In the genomic region with DNA sequence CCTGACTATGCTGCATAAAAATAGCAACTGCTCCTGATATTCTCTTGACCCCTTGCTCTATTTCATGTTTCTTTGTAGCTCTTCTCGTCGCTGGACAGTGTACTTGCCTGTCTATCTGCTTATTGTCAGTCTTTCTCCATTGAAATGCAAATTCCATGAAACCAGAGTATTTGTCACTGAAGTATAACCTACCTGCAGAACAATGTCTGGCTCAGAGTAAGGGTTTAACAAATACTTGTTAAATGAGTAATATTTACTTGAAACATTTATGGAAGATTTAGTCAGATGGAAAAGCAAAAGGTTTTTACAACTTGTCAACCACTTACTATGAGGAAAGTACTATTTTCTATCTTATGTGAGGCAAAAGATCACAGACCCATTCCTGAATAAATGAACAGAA, we compare ENCODE assay signal across 23 cellular contexts. TPM values are rescaled to one million over a fixed set of nuclear protein-coding genes. Genes with fewer than 3 reads are reported as not detected.
DNase-seq lines count a peak whose midpoint lies in the region; ATAC-seq and TF ChIP-seq lines count a peak whose summit lies in the region.
"Had no signal": no experiment of that assay in that cellular context is flagged by ENCODE, and none has a peak within 500 bp of the region (broad histone marks: within the 10 kb centered on the region; RNA-seq: fewer than 3 reads in every experiment).

No MANE protein-coding gene starts in this region.

- H3K4me3 ChIP-seq in mammary epithelial cell (replicated peaks in 1 of 3; ENCODE audit: insufficient read depth in 1 of 3, low read depth in 2 of 3, low read length in 3 of 3) = no peak overlapping the region
- no peak overlapping the region for H3K4me3 ChIP-seq in fibroblast of mammary gland (ENCODE audit: control insufficient read depth, low read depth, low read length)
- H3K4me3 ChIP-seq: gastrocnemius medialis, GM23338, left lung, neural progenitor cell had no signal

- dilution Hi-C loops in mammary epithelial cell (cut with HindIII; ENCODE audit: low sequenced_read_pairs) = no loop called here

- H3K79me2 ChIP-seq in mammary epithelial cell (ENCODE audit: insufficient read depth, low read length) = no peaks in the 10 kb centered on the region

- no peaks in the 10 kb centered on the region for H3K36me3 Mint-ChIP-seq in MCF 10A (ENCODE audit: insufficient read depth, unreplicated experiment)
- H3K36me3 Mint-ChIP-seq: activated naive CD4-positive, alpha-beta T cell treated with anti-CD3 and anti-CD28 coated beads, Interleukin-2, amount 50 U/mL, for 72 hours; neural progenitor cell; T-cell had no signal

- no peaks in the 10 kb centered on the region for H3K9me3 ChIP-seq in mammary epithelial cell (replicated peaks; ENCODE audit: insufficient read depth, low read length)
- H3K9me3 ChIP-seq: gastrocnemius medialis, left lung had no signal

- no peaks in the 10 kb centered on the region for H3K9me3 Mint-ChIP-seq in MCF 10A (ENCODE audit: unreplicated experiment)
- H3K9me3 Mint-ChIP-seq: activated CD8-positive, alpha-beta T cell treated with anti-CD3 and anti-CD28 coated beads for 36 hours; activated naive CD4-positive, alpha-beta T cell treated with anti-CD3 and anti-CD28 coated beads, Interleukin-2, amount 50 U/mL, for 72 hours; effector memory CD8-positive, alpha-beta T cell; GM23338; neural progenitor cell; T-cell had no signal

- H3K4me2 ChIP-seq in mammary epithelial cell (ENCODE audit: insufficient read depth, low read depth, low read length) = no peak overlapping the region
- H3K4me2 ChIP-seq: GM23338, neural progenitor cell had no signal

- ATAC-seq in HG03439 (IDR thresholded peaks at IDR 0.05; ENCODE audit: unreplicated experiment) (no peak), GM18907 (IDR thresholded peaks at IDR 0.05; ENCODE audit: unreplicated experiment) (no peak)
- ATAC-seq: activated CD8-positive, alpha-beta T cell treated with anti-CD3 and anti-CD28 coated beads for 36 hours; activated naive CD4-positive, alpha-beta T cell treated with anti-CD3 and anti-CD28 coated beads, Interleukin-2, amount 50 U/mL, for 72 hours; effector memory CD8-positive, alpha-beta T cell; gastrocnemius medialis; GM23338; left lung; T-cell had no signal

- CTCF ChIA-PET in mammary epithelial cell (lab: Charles Lee; ENCODE audit: low non-redundant PET) = no interaction called here
- CTCF ChIA-PET in MCF 10A (lab: Yijun Ruan, JAX) = interaction anchor here (1.0 kb wide), 1 partner anchor 40 kb away, joined by 3 read pairs; no protein-coding TSS in a partner anchor

- in situ Hi-C loops in mammary epithelial cell (cut with MboI; ENCODE audit: low sequenced_read_pairs in 2 of 2) = loop anchor here (25.0 kb wide), 1 partner anchor 856 kb away; no protein-coding TSS in a partner anchor

- H3K9ac ChIP-seq in mammary epithelial cell (ENCODE audit: insufficient read depth, low read length) = no peak overlapping the region
- H3K9ac ChIP-seq: neural progenitor cell had no signal

- no peaks in the 10 kb centered on the region for H3K27me3 ChIP-seq in mammary epithelial cell (ENCODE audit: insufficient read depth, low read length)
- H3K27me3 ChIP-seq: gastrocnemius medialis, left lung, neural progenitor cell had no signal

- intact Hi-C loops in mammary epithelial cell (cut with micrococcal nuclease) = loop anchor here (2.0 kb wide), 1 partner anchor 855 kb away; no protein-coding TSS in a partner anchor
- intact Hi-C loops in MCF 10A (cut with micrococcal nuclease) = no loop called here

- H3K4me1 ChIP-seq in mammary epithelial cell (ENCODE audit: insufficient read depth, low read length) = peaks cover 11% of the 10 kb centered on the region
- H3K4me1 ChIP-seq: gastrocnemius medialis, left lung, neural progenitor cell had no signal

- POLR2A ChIA-PET in MCF 10A (lab: Yijun Ruan, JAX) = no interaction called here

- no peaks in the 10 kb centered on the region for H3K36me3 ChIP-seq in mammary epithelial cell (ENCODE audit: insufficient read depth, low read length)
- H3K36me3 ChIP-seq: gastrocnemius medialis, left lung, neural progenitor cell, WERI-Rb-1 had no signal

- H3K4me3 Mint-ChIP-seq in MCF 10A (ENCODE audit: unreplicated experiment) = no peak overlapping the region
- H3K4me3 Mint-ChIP-seq: activated CD8-positive, alpha-beta T cell treated with anti-CD3 and anti-CD28 coated beads for 36 hours; effector memory CD8-positive, alpha-beta T cell; GM23338; neural progenitor cell; T-cell had no signal

- no peaks in the 10 kb centered on the region for H4K20me1 ChIP-seq in mammary epithelial cell (ENCODE audit: insufficient read depth, low read length)

- H3K27ac ChIP-seq in mammary epithelial cell (ENCODE audit: insufficient read depth, low read depth, low read length) = no peak overlapping the region
- H3K27ac ChIP-seq: C4-2B, gastrocnemius medialis, left lung, neural progenitor cell, WERI-Rb-1 had no signal

- H3K27me3 Mint-ChIP-seq in MCF 10A (ENCODE audit: insufficient read depth, unreplicated experiment) = no peaks in the 10 kb centered on the region
- H3K27me3 Mint-ChIP-seq: effector memory CD8-positive, alpha-beta T cell; T-cell had no signal

- DNase-seq in mammary epithelial cell (peak; percentile 64), MCF 10A (ENCODE audit: unreplicated experiment) (no peak), amniotic stem cell (lab: John Stamatoyannopoulos, UW) (peak; percentile 6), fibroblast of mammary gland (ENCODE audit: low read depth) (peak; percentile 74), NCI-H2029 (lab: John Stamatoyannopoulos, UW) (no peak), NCI-H1092 (lab: John Stamatoyannopoulos, UW) (no peak)
- DNase-seq: 8988T; activated CD8-positive, alpha-beta T cell treated with anti-CD3 and anti-CD28 coated beads for 36 hours; activated T-cell treated with anti-CD3 and anti-CD28 coated beads, Interleukin-2, amount 50 U/mL, for 48 hours; central memory CD4-positive, alpha-beta T cell; effector memory CD8-positive, alpha-beta T cell; gastrocnemius medialis; left lung; NCI-H187 treated with DMSO at 0.1 percent for 48 hours; NCI-H446; T-cell; WERI-Rb-1 had no signal

- BruUV-seq in mammary epithelial cell (replicated peaks; lab: Mats Ljungman, UMichigan) (no TSS peak), MCF 10A (replicated peaks; lab: Mats Ljungman, UMichigan) (no TSS peak)

- WGBS in mammary epithelial cell (ENCODE audit: low coverage, missing lambda C conversion rate) = 77% methylated on average over 2 of the region's 2 CpGs

- H2AFZ ChIP-seq in mammary epithelial cell (ENCODE audit: low read depth, low read length) = no peak overlapping the region
- H2AFZ ChIP-seq: GM23338, neural progenitor cell had no signal

- H3K4me1 Mint-ChIP-seq in MCF 10A (ENCODE audit: insufficient read depth, unreplicated experiment) = peaks cover 6% of the 10 kb centered on the region
- H3K4me1 Mint-ChIP-seq: T-cell had no signal

- H3K27ac Mint-ChIP-seq in MCF 10A (ENCODE audit: low read depth, unreplicated experiment) = no peak overlapping the region
- H3K27ac Mint-ChIP-seq: activated CD8-positive, alpha-beta T cell treated with anti-CD3 and anti-CD28 coated beads for 36 hours; activated naive CD4-positive, alpha-beta T cell treated with anti-CD3 and anti-CD28 coated beads, Interleukin-2, amount 50 U/mL, for 72 hours; effector memory CD8-positive, alpha-beta T cell; GM23338; neural progenitor cell; T-cell had no signal

- no peak for TF ChIP-seq CTCF in mammary epithelial cell (conservative IDR thresholded peaks at IDR 0.05 in 1 of 2, IDR thresholded peaks at IDR 0.05 in 1 of 2; ENCODE audit: extremely low read depth in 1 of 2, insufficient read depth in 1 of 2, low read depth in 1 of 2, low read length in 2 of 2)
- no peak for TF ChIP-seq CTCF in MCF 10A (IDR thresholded peaks at IDR 0.05; ENCODE audit: unreplicated experiment)
- TF ChIP-seq CTCF in fibroblast of mammary gland (conservative IDR thresholded peaks at IDR 0.05; ENCODE audit: control insufficient read depth, insufficient read depth, low read depth, low read length) = no peak

RNA-seq across cellular contexts. Expression of gene ERICH3, which starts 19.9 kb away (rescaled TPM):
- total RNA-seq in mammary epithelial cell (not detected), MCF 10A (2022) (not detected in 2 replicates)
- polyA plus RNA-seq in mammary epithelial cell = not detected
- polyA minus RNA-seq in mammary epithelial cell = not detected
- total RNA-seq: activated CD8-positive, alpha-beta T cell treated with anti-CD3 and anti-CD28 coated beads for 36 hours; activated naive CD4-positive, alpha-beta T cell treated with anti-CD3 and anti-CD28 coated beads, Interleukin-2, amount 50 U/mL, for 72 hours; gastrocnemius medialis; GM23338 had no signal
- polyA plus RNA-seq: GM23338 had no signal

RNA-seq across cellular contexts. Expression of gene CRYZ, which starts 39.4 kb away (rescaled TPM):
- total RNA-seq in mammary epithelial cell (10 to 100 TPM; 22.5 to 57.0 TPM), MCF 10A (2022) (5.8 and 7.7 TPM in 2 replicates)
- 21.1 TPM for polyA plus RNA-seq in mammary epithelial cell
- 19.8 TPM for polyA minus RNA-seq in mammary epithelial cell

RNA-seq across cellular contexts. Expression of gene TYW3, which starts 39.5 kb away (rescaled TPM):
- total RNA-seq in mammary epithelial cell (10 to 100 TPM; 14.0 to 23.2 TPM), MCF 10A (2022) (22.6 and 24.4 TPM in 2 replicates)
- polyA plus RNA-seq in mammary epithelial cell = 13.2 TPM
- 18.5 TPM for polyA minus RNA-seq in mammary epithelial cell

Comparison
In these comparisons a context has a peak if more than half of its experiments do, and no peak if none do; other contexts are left out.
1. DNase-seq: peak in mammary epithelial cell (single experiment), amniotic stem cell (single experiment) and fibroblast of mammary gland (single experiment); none in MCF 10A (single experiment), NCI-H2029 (single experiment) and NCI-H1092 (single experiment).